Comparison of ENCODE assay signal across 31 cellular contexts in genomic region chr5:91490340-91490739, GRCh38.
DNase-seq lines count a peak whose midpoint lies in the region; ATAC-seq and TF ChIP-seq lines count a peak whose summit lies in the region.
"Had no signal": no experiment of that assay in that cellular context is flagged by ENCODE, and none has a peak within 500 bp of the region (broad histone marks: within the 10 kb centered on the region; RNA-seq: fewer than 3 reads in every experiment).

No MANE protein-coding gene starts in this region.

- WGBS in SK-N-SH (ENCODE audit: low lambda C conversion rate): 72% methylated on average over 3 of the region's 3 CpGs

- no peak for TF ChIP-seq RAD21 in SK-N-SH (IDR thresholded peaks at IDR 0.05; ENCODE audit: low read length)
- no peak for TF ChIP-seq RAD21 in neural cell (conservative IDR thresholded peaks at IDR 0.05)

- no peaks in the 10 kb centered on the region for H3K79me2 ChIP-seq in SK-N-SH (ENCODE audit: insufficient read depth)
- H3K79me2 ChIP-seq in neural cell (replicated peaks; ENCODE audit: insufficient read depth, low read length): no peaks in the 10 kb centered on the region

- H3K9me3 ChIP-seq in SK-N-SH (0 out of 2 replicates have a peak, but pooled peaks cover 3% of the 10 kb centered on the region), neural cell (ENCODE audit: low read length) (peaks cover 4% of the 10 kb centered on the region)
- H3K9me3 ChIP-seq: A549; BE2C; BLaER1; BLaER1 treated with 17β-estradiol and CSF1 and Interleukin-3, amounts not matched to agents 10 nM and 100 nM; Caco-2 had no signal

- H3K4me1 ChIP-seq in SK-N-SH (ENCODE audit: control insufficient read depth in 1 of 2, insufficient read depth in 2 of 2, low read depth in 1 of 2, low read length in 1 of 2): no peaks in the 10 kb centered on the region
- H3K4me1 ChIP-seq: Caco-2 had no signal

- H3K9me2 ChIP-seq in SK-N-SH: no peaks in the 10 kb centered on the region
- no peaks in the 10 kb centered on the region for H3K9me2 ChIP-seq in neural cell (ENCODE audit: insufficient read depth, low read length)

- H2AFZ ChIP-seq in SK-N-SH (ENCODE audit: low read depth): no peak overlapping the region
- no peak overlapping the region for H2AFZ ChIP-seq in neural cell (ENCODE audit: low read depth, low read length)

- no peak for ATAC-seq in SK-N-SH treated with all-trans-retinoic acid at 6 μM for 48 hours
- ATAC-seq: A549; CD8-positive, alpha-beta T cell had no signal

- no peak overlapping the region for H3K27ac ChIP-seq in SK-N-SH (ENCODE audit: low read depth in 2 of 2, low read length in 1 of 2)
- H3K27ac ChIP-seq in neural cell (ENCODE audit: low read length): no peak overlapping the region
- H3K27ac ChIP-seq: 22Rv1; A549; BLaER1; BLaER1 treated with 17β-estradiol and CSF1 and Interleukin-3, amounts not matched to agents 10 nM and 100 nM; C4-2B had no signal

- no peaks in the 10 kb centered on the region for H3K27me3 ChIP-seq in SK-N-SH (ENCODE audit: insufficient read depth)
- no peaks in the 10 kb centered on the region for H3K27me3 ChIP-seq in neural cell (ENCODE audit: insufficient read depth, low read depth, low read length)
- H3K27me3 ChIP-seq: BE2C; BLaER1; BLaER1 treated with 17β-estradiol and CSF1 and Interleukin-3, amounts not matched to agents 10 nM and 100 nM had no signal

- H3K9ac ChIP-seq in SK-N-SH (no peak overlapping the region), neural cell (ENCODE audit: low read length) (no peak overlapping the region)
- H3K9ac ChIP-seq: BLaER1; BLaER1 treated with 17β-estradiol and CSF1 and Interleukin-3, amounts not matched to agents 10 nM and 100 nM had no signal

- no peak overlapping the region for H3K4me3 ChIP-seq in SK-N-SH (ENCODE audit: low read depth in 2 of 2, low read length in 1 of 2)
- H3K4me3 ChIP-seq in neural cell (ENCODE audit: low read length): no peak overlapping the region
- H3K4me3 ChIP-seq: A549; BLaER1; BLaER1 treated with 17β-estradiol and CSF1 and Interleukin-3, amounts not matched to agents 10 nM and 100 nM had no signal

- H3K36me3 ChIP-seq in SK-N-SH (replicated peaks in 1 of 2; ENCODE audit: control insufficient read depth in 1 of 2, insufficient read depth in 2 of 2, low read length in 1 of 2) (no peaks in the 10 kb centered on the region), neural cell (ENCODE audit: insufficient read depth, low read length) (no peaks in the 10 kb centered on the region)
- H3K36me3 ChIP-seq: BE2C; BLaER1; BLaER1 treated with 17β-estradiol and CSF1 and Interleukin-3, amounts not matched to agents 10 nM and 100 nM had no signal

- TF ChIP-seq EP300 in SK-N-SH (IDR thresholded peaks at IDR 0.05; ENCODE audit: borderline replicate concordance in 1 of 2, low read depth in 1 of 2, low read length in 1 of 2) (no peak), neural cell (conservative IDR thresholded peaks at IDR 0.05; ENCODE audit: poor library complexity, severe bottlenecking) (peak; percentile 79)

- DNase-seq in SK-N-SH: no peak
- DNase-seq in HEK293T (ENCODE audit: extremely low spot score): no peak
- DNase-seq in effector CD4-positive, alpha-beta T cell: no peak
- no peak for DNase-seq in activated CD8-positive, alpha-beta memory T cell treated with anti-CD3 and anti-CD28 coated beads, Interleukin-2, amount 50 U/mL, for 4 hours
- DNase-seq: 8988T; ACHN; AML-193; BE2C; C1 segment of cervical spinal cord; Caco-2; Calu3; CD4-positive, alpha-beta memory T cell; CD4-positive, alpha-beta T cell; CD4-positive, CD25-positive, alpha-beta regulatory T cell; CD8-positive, alpha-beta memory T cell; CD8-positive, alpha-beta T cell; COR-L47; DMS 273 treated with DMSO at 0.1 percent for 48 hours; DMS153; DMS53; DMS79; DMS79 treated with DMSO at 0.1 percent for 48 hours; DND-41; EL had no signal

- POLR2A ChIA-PET in SK-N-SH (lab: Yijun Ruan, JAX) (no interaction called here), HEK293T (lab: Yijun Ruan, JAX) (no interaction called here)

- H3F3A ChIP-seq in SK-N-SH (replicated peaks; ENCODE audit: insufficient read depth) (no peaks in the 10 kb centered on the region), neural cell (ENCODE audit: insufficient read depth, low read length, poor library complexity, severe bottlenecking) (no peaks in the 10 kb centered on the region)

- H3K4me2 ChIP-seq in SK-N-SH: no peak overlapping the region
- no peak overlapping the region for H3K4me2 ChIP-seq in neural cell (ENCODE audit: low read length)
- H3K4me2 ChIP-seq: A549; BLaER1; BLaER1 treated with 17β-estradiol and CSF1 and Interleukin-3, amounts not matched to agents 10 nM and 100 nM had no signal

- CTCF ChIA-PET in SK-N-SH (lab: Yijun Ruan, JAX) (interaction anchor here (1.1 kb wide), 1 partner anchor 10 kb away, joined by 4 read pairs; no protein-coding TSS in a partner anchor), HEK293T (lab: Yijun Ruan, JAX) (no interaction called here)

- TF ChIP-seq CTCF in SK-N-SH (IDR thresholded peaks at IDR 0.05) (no peak), neural cell (IDR thresholded peaks at IDR 0.05; ENCODE audit: poor library complexity, severe bottlenecking) (no peak)

- H4K20me1 ChIP-seq in SK-N-SH (ENCODE audit: insufficient read depth): no peaks in the 10 kb centered on the region
- H4K20me1 ChIP-seq in neural cell (ENCODE audit: insufficient read depth): no peaks in the 10 kb centered on the region
- H4K20me1 ChIP-seq: BLaER1; BLaER1 treated with 17β-estradiol and CSF1 and Interleukin-3, amounts not matched to agents 10 nM and 100 nM had no signal

TF ChIP-seq in SK-N-SH treated with all-trans-retinoic acid at 6 μM for 48 hours, 23 proteins besides CTCF, POLR2A, EP300 and RAD21 (continues in another document):
- TF ChIP-seq ZNF565 (CRISPR knock-in tag; conservative IDR thresholded peaks at IDR 0.05; ENCODE audit: low read depth): no peak
- no peak for TF ChIP-seq ZFP30 (CRISPR knock-in tag; IDR thresholded peaks at IDR 0.05)
- TF ChIP-seq CREB5 (CRISPR knock-in tag; IDR thresholded peaks at IDR 0.05; ENCODE audit: low read depth): no peak
- no peak for TF ChIP-seq ZC3H10 (CRISPR knock-in tag; IDR thresholded peaks at IDR 0.05)

TF ChIP-seq in HEK293T, 16 proteins besides CTCF, POLR2A, EP300 and RAD21:
- TF ChIP-seq TARDBP (IDR thresholded peaks at IDR 0.05) (no peak), SUZ12 (IDR thresholded peaks at IDR 0.05) (no peak), PKNOX1 (IDR thresholded peaks at IDR 0.05) (peak; percentile 60), BHLHE40 (IDR thresholded peaks at IDR 0.05; ENCODE audit: borderline replicate concordance) (no peak), SP1 (IDR thresholded peaks at IDR 0.05) (no peak), FOXK2 (IDR thresholded peaks at IDR 0.05) (no peak), HDGF (IDR thresholded peaks at IDR 0.05; ENCODE audit: borderline replicate concordance) (no peak), NFRKB (IDR thresholded peaks at IDR 0.05) (no peak)

TF ChIP-seq in neural cell, 6 proteins besides CTCF, POLR2A, EP300 and RAD21:
- no peak for TF ChIP-seq MXI1 (conservative IDR thresholded peaks at IDR 0.05; ENCODE audit: poor library complexity, severe bottlenecking)
- TF ChIP-seq REST (IDR thresholded peaks at IDR 0.05; ENCODE audit: borderline replicate concordance): no peak
- no peak for TF ChIP-seq EZH2 (IDR thresholded peaks at IDR 0.05; ENCODE audit: borderline replicate concordance, insufficient read depth, low read length, poor library complexity, severe bottlenecking)
- TF ChIP-seq SMC3 (conservative IDR thresholded peaks at IDR 0.05; ENCODE audit: poor library complexity): no peak
- TF ChIP-seq POLR2AphosphoS5 (IDR thresholded peaks at IDR 0.05): peak; percentile 12
- TF ChIP-seq TAF1 (IDR thresholded peaks at IDR 0.05; ENCODE audit: low read depth): no peak
